In the genomic region with DNA sequence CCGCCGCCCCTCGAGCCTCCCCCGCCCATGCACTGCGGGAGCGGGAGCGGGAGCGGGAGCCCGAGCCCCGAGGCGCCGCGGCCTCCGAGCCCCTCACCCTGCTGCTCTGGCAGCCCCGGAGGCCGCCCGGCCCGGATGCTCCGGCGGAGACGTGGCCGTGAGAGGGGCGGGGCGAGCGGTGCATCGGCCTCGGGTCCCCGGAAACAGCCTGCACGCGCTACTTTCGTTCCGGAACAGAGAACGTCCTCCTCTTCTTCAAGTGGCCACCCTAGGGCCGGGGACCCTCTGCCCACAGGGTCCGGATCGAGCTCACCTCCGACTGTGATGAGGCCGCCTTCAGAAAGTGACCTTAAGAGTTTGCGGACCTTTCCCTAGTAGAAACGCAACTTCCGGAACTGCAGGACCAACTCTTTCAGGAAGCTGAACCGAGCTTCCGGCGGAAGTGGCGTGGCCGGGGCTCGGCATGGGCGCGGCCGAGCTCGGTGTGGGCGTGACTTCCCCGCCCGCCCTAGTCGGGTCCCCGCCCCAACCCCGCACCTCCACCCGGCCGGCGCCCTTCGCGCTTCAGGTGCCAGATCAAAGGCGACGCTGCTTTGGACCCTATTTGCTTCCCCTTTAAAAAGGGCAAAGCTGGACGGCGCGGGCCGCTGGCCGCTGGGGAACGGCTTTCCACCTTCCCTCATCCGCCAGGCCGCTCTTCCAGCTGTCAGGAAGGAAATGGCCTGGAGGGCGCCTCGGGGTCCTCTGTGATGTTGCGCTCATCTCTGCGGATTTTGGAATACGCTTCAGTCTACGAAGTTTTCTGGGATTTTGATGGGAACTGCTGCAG, we compare ENCODE assay signal across 1 cellular context.
TF ChIP-seq lines count a peak whose summit lies in the region.

A gene with protein sequence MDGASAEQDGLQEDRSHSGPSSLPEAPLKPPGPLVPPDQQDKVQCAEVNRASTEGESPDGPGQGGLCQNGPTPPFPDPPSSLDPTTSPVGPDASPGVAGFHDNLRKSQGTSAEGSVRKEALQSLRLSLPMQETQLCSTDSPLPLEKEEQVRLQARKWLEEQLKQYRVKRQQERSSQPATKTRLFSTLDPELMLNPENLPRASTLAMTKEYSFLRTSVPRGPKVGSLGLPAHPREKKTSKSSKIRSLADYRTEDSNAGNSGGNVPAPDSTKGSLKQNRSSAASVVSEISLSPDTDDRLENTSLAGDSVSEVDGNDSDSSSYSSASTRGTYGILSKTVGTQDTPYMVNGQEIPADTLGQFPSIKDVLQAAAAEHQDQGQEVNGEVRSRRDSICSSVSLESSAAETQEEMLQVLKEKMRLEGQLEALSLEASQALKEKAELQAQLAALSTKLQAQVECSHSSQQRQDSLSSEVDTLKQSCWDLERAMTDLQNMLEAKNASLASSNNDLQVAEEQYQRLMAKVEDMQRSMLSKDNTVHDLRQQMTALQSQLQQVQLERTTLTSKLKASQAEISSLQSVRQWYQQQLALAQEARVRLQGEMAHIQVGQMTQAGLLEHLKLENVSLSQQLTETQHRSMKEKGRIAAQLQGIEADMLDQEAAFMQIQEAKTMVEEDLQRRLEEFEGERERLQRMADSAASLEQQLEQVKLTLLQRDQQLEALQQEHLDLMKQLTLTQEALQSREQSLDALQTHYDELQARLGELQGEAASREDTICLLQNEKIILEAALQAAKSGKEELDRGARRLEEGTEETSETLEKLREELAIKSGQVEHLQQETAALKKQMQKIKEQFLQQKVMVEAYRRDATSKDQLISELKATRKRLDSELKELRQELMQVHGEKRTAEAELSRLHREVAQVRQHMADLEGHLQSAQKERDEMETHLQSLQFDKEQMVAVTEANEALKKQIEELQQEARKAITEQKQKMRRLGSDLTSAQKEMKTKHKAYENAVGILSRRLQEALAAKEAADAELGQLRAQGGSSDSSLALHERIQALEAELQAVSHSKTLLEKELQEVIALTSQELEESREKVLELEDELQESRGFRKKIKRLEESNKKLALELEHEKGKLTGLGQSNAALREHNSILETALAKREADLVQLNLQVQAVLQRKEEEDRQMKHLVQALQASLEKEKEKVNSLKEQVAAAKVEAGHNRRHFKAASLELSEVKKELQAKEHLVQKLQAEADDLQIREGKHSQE (N-terminal part only) (minus strand): TSS at position 164 of the 829 bp plus-strand sequence. CDS start 6,741 bp downstream, outside the sequence.

TF ChIP-seq in GM23338, 12 proteins besides CTCF, POLR2A, EP300 and RAD21:
- no peak for TF ChIP-seq JUNB (IDR thresholded peaks at IDR 0.05; ENCODE audit: unreplicated experiment)
- peak; percentile 73 for TF ChIP-seq POLR2AphosphoS5 (IDR thresholded peaks at IDR 0.05; ENCODE audit: low read depth)
- TF ChIP-seq ZNF462 (CRISPR knock-in tag; IDR thresholded peaks at IDR 0.05), result no peak
- peak; percentile 87; the same call in 1 of the 2 replicates for TF ChIP-seq ZNF114 (CRISPR knock-in tag; IDR thresholded peaks at IDR 0.05)
- TF ChIP-seq, protein P1, sequence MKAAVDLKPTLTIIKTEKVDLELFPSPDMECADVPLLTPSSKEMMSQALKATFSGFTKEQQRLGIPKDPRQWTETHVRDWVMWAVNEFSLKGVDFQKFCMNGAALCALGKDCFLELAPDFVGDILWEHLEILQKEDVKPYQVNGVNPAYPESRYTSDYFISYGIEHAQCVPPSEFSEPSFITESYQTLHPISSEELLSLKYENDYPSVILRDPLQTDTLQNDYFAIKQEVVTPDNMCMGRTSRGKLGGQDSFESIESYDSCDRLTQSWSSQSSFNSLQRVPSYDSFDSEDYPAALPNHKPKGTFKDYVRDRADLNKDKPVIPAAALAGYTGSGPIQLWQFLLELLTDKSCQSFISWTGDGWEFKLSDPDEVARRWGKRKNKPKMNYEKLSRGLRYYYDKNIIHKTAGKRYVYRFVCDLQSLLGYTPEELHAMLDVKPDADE (IDR thresholded peaks at IDR 0.05), result peak; percentile 79
- TF ChIP-seq EZH2 (IDR thresholded peaks at IDR 0.05; ENCODE audit: low read depth, unreplicated experiment), result no peak
- peak; percentile 86 for TF ChIP-seq CREB1 (CRISPR knock-in tag; IDR thresholded peaks at IDR 0.05; ENCODE audit: low read depth)
- no peak for TF ChIP-seq NANOG (IDR thresholded peaks at IDR 0.05; ENCODE audit: borderline replicate concordance)
- no peak for TF ChIP-seq ZNF331 (CRISPR knock-in tag; IDR thresholded peaks at IDR 0.05; ENCODE audit: low read depth)
- TF ChIP-seq STAT1 (IDR thresholded peaks at IDR 0.05; ENCODE audit: unreplicated experiment), result no peak
- no peak for TF ChIP-seq EZH2phosphoT487 (IDR thresholded peaks at IDR 0.05; ENCODE audit: unreplicated experiment)
